ENCODE assay signal across 28 cellular contexts in the genomic region with DNA sequence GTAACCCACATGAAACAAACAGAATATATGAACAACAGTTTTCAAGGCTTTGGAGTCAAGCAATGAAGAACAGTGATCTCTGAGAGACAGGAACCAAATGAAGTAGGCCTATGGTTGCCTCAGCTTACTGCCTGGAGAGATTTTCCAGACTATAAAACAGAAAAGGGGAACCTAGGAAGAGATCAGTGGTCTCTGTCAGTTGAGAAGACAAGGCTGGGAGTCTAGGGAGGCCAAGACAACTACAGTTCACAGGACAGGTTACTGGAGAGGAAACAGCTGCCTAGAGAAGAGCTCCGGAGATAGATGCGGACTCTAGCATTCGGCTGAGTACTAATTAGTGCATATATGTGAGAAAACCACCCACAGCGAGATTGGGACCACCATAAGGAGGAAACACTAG.
"Had no signal": no experiment of that assay in that cellular context is flagged by ENCODE, and none has a peak within 500 bp of the region (broad histone marks: within the 10 kb centered on the region; RNA-seq: fewer than 3 reads in every experiment).

No MANE protein-coding gene starts in this region.

- H3K4me3 Mint-ChIP-seq: naive thymus-derived CD4-positive, alpha-beta T cell; natural killer cell treated with Interleukin-12 subunit alpha and Interleukin-12 subunit beta and Interleukin-15 and Interleukin-18, amount 100 ng/mL, for 72 hours; neural crest cell; stimulated activated naive B cell treated with anti-CD40 and anti-IgM and Interleukin-4, amounts not matched to agents 10 μg/mL and 1 μg/mL and 100 μg/mL, for 72 hours had no signal

- H3K9me3 ChIP-seq: left ventricle myocardium inferior, mucosa of descending colon, pancreas, prostate gland, stomach, testis, tibial artery, upper lobe of right lung had no signal

- H3K9me3 Mint-ChIP-seq: naive thymus-derived CD4-positive, alpha-beta T cell; natural killer cell treated with Interleukin-12 subunit alpha and Interleukin-12 subunit beta and Interleukin-15 and Interleukin-18, amount 100 ng/mL, for 72 hours; neural crest cell; stimulated activated naive B cell treated with anti-CD40 and anti-IgM and Interleukin-4, amounts not matched to agents 10 μg/mL and 1 μg/mL and 100 μg/mL, for 72 hours had no signal

- H3K4me1 ChIP-seq: left ventricle myocardium inferior, prostate gland, testis, tibial artery, upper lobe of right lung had no signal

- H3K36me3 Mint-ChIP-seq: naive thymus-derived CD4-positive, alpha-beta T cell; natural killer cell treated with Interleukin-12 subunit alpha and Interleukin-12 subunit beta and Interleukin-15 and Interleukin-18, amount 100 ng/mL, for 72 hours; stimulated activated naive B cell treated with anti-CD40 and anti-IgM and Interleukin-4, amounts not matched to agents 10 μg/mL and 1 μg/mL and 100 μg/mL, for 72 hours had no signal

- H3K36me3 ChIP-seq: left ventricle myocardium inferior, pancreas, prostate gland, stomach, tibial artery, upper lobe of right lung had no signal

- ATAC-seq: mucosa of descending colon; naive thymus-derived CD4-positive, alpha-beta T cell; natural killer cell treated with Interleukin-12 subunit alpha and Interleukin-12 subunit beta and Interleukin-15 and Interleukin-18, amount 100 ng/mL, for 72 hours; pancreas; right cardiac atrium; sciatic nerve; stimulated activated naive B cell treated with anti-CD40 and anti-IgM and Interleukin-4, amounts not matched to agents 10 μg/mL and 1 μg/mL and 100 μg/mL, for 72 hours; stimulated activated naive CD8-positive, alpha-beta T cell treated with anti-CD3 and anti-CD28 coated beads, Interleukin-15, Interleukin-2, amounts not matched to agents 100 U/mL and 50 U/mL, for 24 hours; upper lobe of right lung had no signal

- H3K27ac ChIP-seq: left ventricle myocardium inferior, pancreas, prostate gland, skin epidermis, stomach, testis, tibial artery, upper lobe of right lung had no signal

- H3K4me1 Mint-ChIP-seq: naive thymus-derived CD4-positive, alpha-beta T cell; stimulated activated naive B cell treated with anti-CD40 and anti-IgM and Interleukin-4, amounts not matched to agents 10 μg/mL and 1 μg/mL and 100 μg/mL, for 72 hours had no signal

- H3K27me3 ChIP-seq: pancreas, stomach, testis, tibial artery, upper lobe of right lung had no signal

- H3K4me3 ChIP-seq: left ventricle myocardium inferior, lung, mucosa of descending colon, pancreas, prostate gland, skin epidermis, stomach, testis, tibial artery, upper lobe of right lung had no signal

- DNase-seq: hypothalamus; islet precursor cell; left ventricle myocardium inferior; midbrain; mucosa of descending colon; naive thymus-derived CD4-positive, alpha-beta T cell; nucleus accumbens; pancreas; posterior cingulate gyrus; retina; right cardiac atrium; stimulated activated CD4-positive, alpha-beta T cell treated with anti-CD3 and anti-CD28 coated beads, Interleukin-12 subunit alpha, Interleukin-12 subunit beta, amount 100 ng/mL, for 4 hours; stimulated activated CD4-positive, alpha-beta T cell treated with anti-CD3 and anti-CD28 coated beads, Interleukin-15, amount 100 ng/mL, for 24 hours; stimulated activated CD4-positive, alpha-beta T cell treated with anti-CD3 and anti-CD28 coated beads, Interleukin-2, amount 100 ng/mL, for 24 hours; stimulated activated CD4-positive, alpha-beta T cell treated with anti-CD3 and anti-CD28 coated beads, Interleukin-4, amount 100 ng/mL, for 1 hour; stimulated activated naive B cell treated with anti-CD40 and anti-IgM and Interleukin-4, amounts not matched to agents 10 μg/mL and 1 μg/mL and 100 μg/mL, for 72 hours; stimulated activated naive CD8-positive, alpha-beta T cell treated with anti-CD3 and anti-CD28 coated beads, Interleukin-15, Interleukin-2, amounts not matched to agents 100 U/mL and 50 U/mL, for 24 hours; stomach; testis; tibial artery; trophoblast cell; upper lobe of right lung had no signal

- H3K27ac Mint-ChIP-seq: naive thymus-derived CD4-positive, alpha-beta T cell; natural killer cell treated with Interleukin-12 subunit alpha and Interleukin-12 subunit beta and Interleukin-15 and Interleukin-18, amount 100 ng/mL, for 72 hours; stimulated activated naive B cell treated with anti-CD40 and anti-IgM and Interleukin-4, amounts not matched to agents 10 μg/mL and 1 μg/mL and 100 μg/mL, for 72 hours had no signal

- H3K27me3 Mint-ChIP-seq: stimulated activated naive B cell treated with anti-CD40 and anti-IgM and Interleukin-4, amounts not matched to agents 10 μg/mL and 1 μg/mL and 100 μg/mL, for 72 hours had no signal
